15 cellular contexts compared by ENCODE assay signal in the genomic region with DNA sequence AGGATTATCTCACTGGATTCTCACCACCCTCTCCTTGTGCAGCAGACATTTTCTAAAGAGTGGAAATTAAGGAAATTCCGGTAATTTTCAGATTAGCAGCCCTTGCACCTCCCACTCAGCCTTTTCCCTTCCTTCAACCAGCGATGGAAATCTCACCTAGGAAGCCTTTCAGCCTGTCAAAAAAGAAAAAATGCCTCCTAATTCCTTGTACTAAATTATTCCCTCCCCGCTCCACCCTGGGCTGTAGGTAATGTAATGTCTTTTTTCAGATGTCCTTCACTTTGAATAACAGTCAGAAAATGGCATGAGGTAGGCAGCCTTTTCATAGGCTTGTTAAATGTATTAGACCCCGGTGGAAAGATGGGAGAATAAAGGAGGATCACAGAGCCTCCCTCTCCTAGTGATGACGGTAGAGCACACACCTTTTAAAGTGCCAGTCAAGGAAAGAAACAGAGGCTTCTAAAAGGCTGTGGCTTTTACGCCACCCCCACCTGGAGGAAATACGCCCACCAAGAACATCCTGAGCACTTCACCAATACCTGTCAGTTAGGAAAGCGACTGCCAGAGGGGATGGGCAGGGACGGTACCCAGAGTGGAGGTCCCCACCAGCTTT.
DNase-seq lines count a peak whose midpoint lies in the region; ATAC-seq and TF ChIP-seq lines count a peak whose summit lies in the region.
"Had no signal": no experiment of that assay in that cellular context is flagged by ENCODE, and none has a peak within 500 bp of the region (broad histone marks: within the 10 kb centered on the region; RNA-seq: fewer than 3 reads in every experiment).

No MANE protein-coding gene starts in this region.

- peaks cover 38% of the 10 kb centered on the region for H3K4me1 Mint-ChIP-seq in activated T-cell treated with anti-CD3 and anti-CD28 coated beads, Interleukin-2, amount 50 U/mL, for 24 hours (ENCODE audit: low read depth)

- H3K4me1 ChIP-seq in body of pancreas, result peaks cover 23% of the 10 kb centered on the region

- H3K36me3 ChIP-seq in KOPT-K1 (ENCODE audit: insufficient read depth, low read length) (no peaks in the 10 kb centered on the region), body of pancreas (replicated peaks in 1 of 2; ENCODE audit: insufficient read depth in 1 of 2, low read depth in 2 of 2) (no peaks in the 10 kb centered on the region)
- H3K36me3 ChIP-seq: ovary, thyroid gland had no signal

- H3K9me3 ChIP-seq in KOPT-K1 (ENCODE audit: insufficient read depth, low read length, poor library complexity, severe bottlenecking), result no peaks in the 10 kb centered on the region
- H3K9me3 ChIP-seq in body of pancreas, result no peaks in the 10 kb centered on the region
- H3K9me3 ChIP-seq: ovary, thyroid gland had no signal

- H3K27me3 Mint-ChIP-seq in activated T-cell treated with anti-CD3 and anti-CD28 coated beads, Interleukin-2, amount 50 U/mL, for 24 hours, result no peaks in the 10 kb centered on the region

- H3K4me3 Mint-ChIP-seq in activated T-cell treated with anti-CD3 and anti-CD28 coated beads, Interleukin-2, amount 50 U/mL, for 24 hours, result peak overlapping the region; percentile 13

- TF ChIP-seq CTCF in dorsolateral prefrontal cortex (IDR thresholded peaks at IDR 0.05 in 54 of 56, conservative IDR thresholded peaks at IDR 0.05 in 2 of 56; ENCODE audit: low read depth in 1 of 56, partially characterized antibody in 56 of 56), result no peak
- no peak for TF ChIP-seq CTCF in body of pancreas (IDR thresholded peaks at IDR 0.05)

- ATAC-seq in stimulated activated naive CD8-positive, alpha-beta T cell treated with anti-CD3 and anti-CD28 coated beads, Interleukin-15, Interleukin-2, amounts not matched to agents 100 U/mL and 50 U/mL, for 24 hours, result peak; percentile 31
- ATAC-seq in HG02588 (IDR thresholded peaks at IDR 0.05; ENCODE audit: unreplicated experiment), result no peak
- no peak for ATAC-seq in body of pancreas

- H3K9me3 Mint-ChIP-seq in activated T-cell treated with anti-CD3 and anti-CD28 coated beads, Interleukin-2, amount 50 U/mL, for 24 hours, result no peaks in the 10 kb centered on the region

- TF ChIP-seq POLR2A in body of pancreas (IDR thresholded peaks at IDR 0.05), result no peak

- WGBS in body of pancreas, 2 donors, result 70% methylated on average over 8 to 9 of the region's 9 CpGs

- H3K36me3 Mint-ChIP-seq in activated T-cell treated with anti-CD3 and anti-CD28 coated beads, Interleukin-2, amount 50 U/mL, for 24 hours (ENCODE audit: low read depth), result no peaks in the 10 kb centered on the region

- H3K27ac ChIP-seq in KOPT-K1 (ENCODE audit: low read depth, low read length, poor library complexity, severe bottlenecking) (peak overlapping the region; percentile 74), dorsolateral prefrontal cortex (peak overlapping the region; percentile 78 to 100 (median 97)), body of pancreas (no peak overlapping the region)
- H3K27ac ChIP-seq: ovary, thyroid gland, VCaP had no signal

- intact Hi-C loops in dorsolateral prefrontal cortex (cut with DNase I) (loop anchor here in 1 of 2 donors (5.0 kb wide), 2 partner anchors 36 to 49 kb away; no protein-coding TSS in a partner anchor), body of pancreas (cut with DNase I) (no loop called here)

- H3K27ac Mint-ChIP-seq in activated T-cell treated with anti-CD3 and anti-CD28 coated beads, Interleukin-2, amount 50 U/mL, for 24 hours, result peak overlapping the region; percentile 11

- peak overlapping the region in 2 of 59 donors; percentile 9 to 11 for H3K4me3 ChIP-seq in dorsolateral prefrontal cortex
- H3K4me3 ChIP-seq in body of pancreas, result no peak overlapping the region
- H3K4me3 ChIP-seq: ovary, thyroid gland had no signal

- H3K27me3 ChIP-seq in dorsolateral prefrontal cortex, result no peaks in the 10 kb centered on the region
- no peaks in the 10 kb centered on the region for H3K27me3 ChIP-seq in body of pancreas
- H3K27me3 ChIP-seq: ovary, thyroid gland had no signal

- DNase-seq in activated T-cell treated with anti-CD3 and anti-CD28 coated beads, Interleukin-2, amount 50 U/mL, for 24 hours, result no peak
- no peak for DNase-seq in activated T-cell treated with anti-CD3 and anti-CD28 coated beads, Interleukin-2, amount 50 U/mL, for 48 hours
- DNase-seq in dorsolateral prefrontal cortex, result no peak
- DNase-seq in stimulated activated naive CD8-positive, alpha-beta T cell treated with anti-CD3 and anti-CD28 coated beads, Interleukin-15, Interleukin-2, amounts not matched to agents 100 U/mL and 50 U/mL, for 24 hours, result peak; percentile 17
- no peak for DNase-seq in DMS53 (lab: John Stamatoyannopoulos, UW)
- no peak for DNase-seq in body of pancreas
- DNase-seq: DMS79 treated with DMSO at 0.1 percent for 48 hours; effector CD8-positive, alpha-beta T cell; foreskin fibroblast; ovary; small intestine had no signal

Comparison
In these comparisons a context has a peak if more than half of its experiments do, and no peak if none do; other contexts are left out.
1. H3K27ac ChIP-seq: peak in KOPT-K1 (single experiment) and dorsolateral prefrontal cortex (59 of 59); none in body of pancreas (0 of 4).